In genomic region chr5:181099453-181100086, GRCh38 we compare ENCODE assay signal across 2 cellular contexts.
TF ChIP-seq lines count a peak whose summit lies in the region.

No MANE protein-coding gene starts in this region.

TF ChIP-seq in GM23338, 12 proteins besides CTCF, POLR2A, EP300 and RAD21:
- TF ChIP-seq EZH2 (IDR thresholded peaks at IDR 0.05; ENCODE audit: low read depth, unreplicated experiment) (peak; percentile 14), EZH2phosphoT487 (IDR thresholded peaks at IDR 0.05; ENCODE audit: unreplicated experiment) (no peak)

TF ChIP-seq in H1, 55 proteins besides CTCF, POLR2A, EP300 and RAD21:
- TF ChIP-seq CBX5 (IDR thresholded peaks at IDR 0.05; ENCODE audit: low read depth, low read length) (no peak), SUZ12 (IDR thresholded peaks at IDR 0.05; ENCODE audit: low read length) (0 out of 2 replicates have a peak, but pooled peaks have one; percentile 9), USF2 (IDR thresholded peaks at IDR 0.05; ENCODE audit: low read length) (no peak)
TF ChIP-seq in H1: peak in this region for 1.
